Comparison of ENCODE assay signal across 9 cellular contexts in genomic region chr16:67992661-67993206, GRCh38. TPM values are rescaled to one million over a fixed set of nuclear protein-coding genes. Genes with fewer than 3 reads are reported as not detected.
DNase-seq lines count a peak whose midpoint lies in the region; ATAC-seq and TF ChIP-seq lines count a peak whose summit lies in the region.
"Had no signal": no experiment of that assay in that cellular context is flagged by ENCODE, and none has a peak within 500 bp of the region (broad histone marks: within the 10 kb centered on the region; RNA-seq: fewer than 3 reads in every experiment).

No MANE protein-coding gene starts in this region.

- no peaks in the 10 kb centered on the region for H3K79me2 ChIP-seq in DND-41 (ENCODE audit: insufficient read depth, low read length)

- no peaks in the 10 kb centered on the region; the same call in 1 of the 2 replicates for H4K20me1 ChIP-seq in DND-41 (ENCODE audit: insufficient read depth, low read length)

- no peak for DNase-seq in DND-41
- DNase-seq in omental fat pad (ENCODE audit: low spot score), result no peak
- DNase-seq in SHP77 (lab: John Stamatoyannopoulos, UW), result no peak
- DNase-seq in NCI-H748 treated with DMSO at 0.1 percent for 48 hours (lab: John Stamatoyannopoulos, UW), result no peak
- no peak for DNase-seq in NCI-H1048 (lab: John Stamatoyannopoulos, UW)

- H3K27ac ChIP-seq in DND-41 (ENCODE audit: low read length) (0 out of 2 replicates have a peak overlapping the region, but pooled peaks have one; percentile 7), duodenal mucosa (ENCODE audit: low read depth, low read length) (no peak overlapping the region)

- H3K9me3 ChIP-seq in DND-41 (ENCODE audit: insufficient read depth, low read length, severe bottlenecking) (no peaks in the 10 kb centered on the region), duodenal mucosa (ENCODE audit: control insufficient read depth in 1 of 2, low read length in 2 of 2) (no peaks in the 10 kb centered on the region)

- H3K36me3 ChIP-seq in DND-41 (ENCODE audit: insufficient read depth, low read length) (no peaks in the 10 kb centered on the region), duodenal mucosa (ENCODE audit: control insufficient read depth in 1 of 2, insufficient read depth in 2 of 2, low read length in 2 of 2) (peaks cover 0 to 2% of the 10 kb centered on the region in 2 donors)

- H3K27me3 ChIP-seq in DND-41 (ENCODE audit: insufficient read depth, low read length, poor library complexity), result no peaks in the 10 kb centered on the region
- no peaks in the 10 kb centered on the region for H3K27me3 ChIP-seq in duodenal mucosa (ENCODE audit: control insufficient read depth in 1 of 2, insufficient read depth in 2 of 2, low read length in 2 of 2)

- peak overlapping the region; percentile 58 for H3K4me2 ChIP-seq in DND-41 (ENCODE audit: insufficient read depth, low read length)

- peak overlapping the region in 1 of 2 experiments; percentile 35; a peak in 1 of 4 replicates for H3K4me3 ChIP-seq in DND-41 (ENCODE audit: low read depth in 1 of 2, low read length in 2 of 2)
- H3K4me3 ChIP-seq in duodenal mucosa (ENCODE audit: low read depth in 1 of 2, low read length in 2 of 2), result peak overlapping the region; percentile 65 to 71

- H3K4me1 ChIP-seq in DND-41 (ENCODE audit: insufficient read depth, low read length) (peaks cover 17% of the 10 kb centered on the region), duodenal mucosa (ENCODE audit: control insufficient read depth in 1 of 2, insufficient read depth in 2 of 2, low read length in 2 of 2) (peaks cover 6 to 15% of the 10 kb centered on the region in 2 donors)

- peak overlapping the region; percentile 71 for H2AFZ ChIP-seq in DND-41 (ENCODE audit: low read depth, low read length)

- H3K9ac ChIP-seq in DND-41 (ENCODE audit: low read depth, low read length) (peak overlapping the region; percentile 49), duodenal mucosa (ENCODE audit: low read depth in 1 of 2, low read length in 2 of 2) (peak overlapping the region in 1 of 2 donors; percentile 27)

- no peak for ATAC-seq in DND-41 (ENCODE audit: insufficient read depth, low read depth)
- peak; percentile 3 for ATAC-seq in HG03280 (IDR thresholded peaks at IDR 0.05; ENCODE audit: unreplicated experiment)
- ATAC-seq in omental fat pad (ENCODE audit: low FRiP score), result peak; percentile 14
- ATAC-seq in HG03175 (IDR thresholded peaks at IDR 0.05; ENCODE audit: unreplicated experiment), result no peak

- no peak for TF ChIP-seq CTCF in DND-41 (IDR thresholded peaks at IDR 0.05; ENCODE audit: borderline replicate concordance, extremely low read depth, low read length, poor library complexity, severe bottlenecking)
- no peak for TF ChIP-seq CTCF in omental fat pad (IDR thresholded peaks at IDR 0.05)

RNA-seq across cellular contexts. Expression of gene DPEP2, which starts 6.5 kb away (rescaled TPM):
- 1 to 10 TPM; 4.0 to 8.7 (median 4.8) TPM for total RNA-seq in omental fat pad

RNA-seq across cellular contexts. Expression of gene DPEP3, which starts 12.4 kb away (rescaled TPM):
- under 1 TPM in 2 of 4 donors, not detected in 2; 0.24 to 0.63 TPM for total RNA-seq in omental fat pad

RNA-seq across cellular contexts. Expression of gene DPEP2NB, which starts 23.0 kb away (rescaled TPM):
- not detected for total RNA-seq in omental fat pad
- total RNA-seq: lower leg skin had no signal

RNA-seq across cellular contexts. Expression of gene SLC12A4, which starts 24.3 kb away (rescaled TPM):
- 10 to 100 TPM; 39.4 to 92.2 (median 70.8) TPM for total RNA-seq in omental fat pad

RNA-seq across cellular contexts. Expression of gene DDX28, which starts 30.3 kb away (rescaled TPM):
- total RNA-seq in omental fat pad, result 10 to 100 TPM in 1 of 4 donors, 1 to 10 TPM in 3; 6.4 to 13.5 (median 6.8) TPM

Comparison
In these comparisons a context has a peak if more than half of its experiments do, and no peak if none do; other contexts are left out.
1. ATAC-seq: peak in HG03280 (single experiment) and omental fat pad (single experiment); none in DND-41 (single experiment) and HG03175 (single experiment).